Comparison of ENCODE assay signal across 14 cellular contexts in the genomic region with DNA sequence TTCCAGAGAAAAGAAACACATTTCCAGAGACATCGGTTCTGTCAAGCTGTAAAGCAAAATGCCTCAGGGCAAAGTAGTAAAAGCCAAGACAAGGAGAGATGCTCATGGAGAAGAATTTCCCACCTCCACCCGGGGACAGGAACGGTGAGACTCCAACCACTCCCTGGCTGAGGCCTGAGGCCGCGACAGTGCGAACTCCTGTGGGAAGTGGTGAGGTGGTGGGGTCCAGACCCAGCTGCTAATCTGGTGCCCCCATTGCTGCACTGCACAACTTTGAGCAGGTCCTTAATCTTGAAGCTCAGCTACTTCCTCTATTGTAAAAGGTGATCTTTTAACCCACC.
DNase-seq lines count a peak whose midpoint lies in the region; ATAC-seq, FAIRE-seq and TF ChIP-seq lines count a peak whose summit lies in the region.
"Had no signal": no experiment of that assay in that cellular context is flagged by ENCODE, and none has a peak within 500 bp of the region (broad histone marks: within the 10 kb centered on the region; RNA-seq: fewer than 3 reads in every experiment).

No MANE protein-coding gene starts in this region.

- SMC1A ChIA-PET in GM12878 (lab: Charles Lee; ENCODE audit: uncharacterized antibody, unreplicated experiment): interaction anchor here (1.2 kb wide), 1 partner anchor 191 kb away, joined by 3 read pairs; no protein-coding TSS in a partner anchor

- H3K9me3 Mint-ChIP-seq in CD8-positive, alpha-beta T cell: no peaks in the 10 kb centered on the region
- H3K9me3 Mint-ChIP-seq: CD8-positive, alpha-beta memory T cell had no signal

- no peak overlapping the region for H3K4me3 ChIP-seq in ACC112 (ENCODE audit: low read depth, low read length)
- H3K4me3 ChIP-seq in GM12878: no peak overlapping the region
- no peak overlapping the region for H3K4me3 ChIP-seq in spleen
- no peak overlapping the region for H3K4me3 ChIP-seq in CD8-positive, alpha-beta T cell (ENCODE audit: low read depth, low read length)
- H3K4me3 ChIP-seq in MG63: no peak overlapping the region
- H3K4me3 ChIP-seq: GM23338 had no signal

- no peaks in the 10 kb centered on the region for H3K9me3 ChIP-seq in GM12878 (replicated peaks; ENCODE audit: control insufficient read depth, insufficient read depth, low read length)
- no peaks in the 10 kb centered on the region for H3K9me3 ChIP-seq in spleen
- no peaks in the 10 kb centered on the region for H3K9me3 ChIP-seq in CD8-positive, alpha-beta T cell (ENCODE audit: low read length)
- no peaks in the 10 kb centered on the region for H3K9me3 ChIP-seq in MG63

- no peak overlapping the region for H3K4me2 ChIP-seq in GM12878 (ENCODE audit: control insufficient read depth, insufficient read depth)
- H3K4me2 ChIP-seq: GM23338 had no signal

- TF ChIP-seq CTCF in GM12878 (IDR thresholded peaks at IDR 0.05 in 2 of 3, conservative IDR thresholded peaks at IDR 0.05 in 1 of 3; ENCODE audit: control insufficient read depth in 2 of 3, extremely low read depth in 1 of 3, insufficient read depth in 1 of 3, low read depth in 3 of 3, low read length in 3 of 3): no peak
- no peak for TF ChIP-seq CTCF in spleen (IDR thresholded peaks at IDR 0.05 in 8 of 11, conservative IDR thresholded peaks at IDR 0.05 in 3 of 11)
- no peak for TF ChIP-seq CTCF in CD8-positive, alpha-beta T cell (IDR thresholded peaks at IDR 0.05)

- BruUV-seq in GM12878 (replicated peaks; lab: Mats Ljungman, UMichigan): no TSS peak

- DNase-seq in NCI-H69 (lab: John Stamatoyannopoulos, UW) (peak; percentile 29), GM12878 (ENCODE audit: low read depth, low spot score) (no peak), spleen (peak; percentile 52), MG63 (no peak)
- no peak for DNase-seq in CD8-positive, alpha-beta T cell
- DNase-seq in activated CD8-positive, alpha-beta memory T cell treated with anti-CD3 and anti-CD28 coated beads, Interleukin-2, amount 50 U/mL, for 4 hours: no peak
- DNase-seq: CD8-positive, alpha-beta memory T cell; DMS53; H7 had no signal

- H3K79me2 ChIP-seq in ACC112 (ENCODE audit: control insufficient read depth, insufficient read depth, low read length, unreplicated experiment) (no peaks in the 10 kb centered on the region), GM12878 (ENCODE audit: control insufficient read depth, insufficient read depth, low read length) (no peaks in the 10 kb centered on the region)

- TF ChIP-seq EP300 in GM12878 (IDR thresholded peaks at IDR 0.05; ENCODE audit: borderline replicate concordance in 1 of 2, control insufficient read depth in 1 of 2, low read depth in 2 of 2, low read length in 2 of 2): no peak

- RAD21 ChIA-PET in GM12878 (lab: Charles Lee; ENCODE audit: unreplicated experiment): no interaction called here

- ATAC-seq in GM12878: peak; percentile 29
- ATAC-seq in CD8-positive, alpha-beta T cell: no peak
- no peak for ATAC-seq in HG02870 (IDR thresholded peaks at IDR 0.05; ENCODE audit: unreplicated experiment)
- ATAC-seq: GM23338 had no signal

- no peak overlapping the region for H3K27ac Mint-ChIP-seq in CD8-positive, alpha-beta T cell

- H3K4me1 ChIP-seq in ACC112 (ENCODE audit: control insufficient read depth, insufficient read depth, low read length, unreplicated experiment): peaks cover 44% of the 10 kb centered on the region
- no peaks in the 10 kb centered on the region for H3K4me1 ChIP-seq in GM12878 (ENCODE audit: control insufficient read depth, insufficient read depth, low read length)
- H3K4me1 ChIP-seq in spleen: peaks cover 0 to 13% (median 9%) of the 10 kb centered on the region in 6 donors
- peaks cover 7% of the 10 kb centered on the region for H3K4me1 ChIP-seq in CD8-positive, alpha-beta T cell (ENCODE audit: insufficient read depth, low read length)

- POLR2A ChIA-PET in GM12878 (lab: Charles Lee): no interaction called here
- POLR2A ChIA-PET in CD8-positive, alpha-beta T cell (lab: Charles Lee): no interaction called here

- no peaks in the 10 kb centered on the region for H4K20me1 ChIP-seq in GM12878 (ENCODE audit: control insufficient read depth, insufficient read depth)

- no peak overlapping the region for H3K4me3 Mint-ChIP-seq in CD8-positive, alpha-beta T cell
- H3K4me3 Mint-ChIP-seq: CD14-positive monocyte; CD8-positive, alpha-beta memory T cell; GM23338 had no signal

- CTCF ChIA-PET in GM12878 (lab: Yijun Ruan, JAX): interaction anchor here (0.7 to 1.6 kb wide), 4 partner anchors 8 to 198 kb away, joined by 3 to 5 read pairs (median 4); no protein-coding TSS in a partner anchor
- CTCF ChIA-PET in CD8-positive, alpha-beta T cell (lab: Charles Lee): no interaction called here

- in situ Hi-C loops in GM12878 (cut with MboI): no loop called here

- no peak for TF ChIP-seq POLR2A in GM12878 (IDR thresholded peaks at IDR 0.05; ENCODE audit: low read depth, low read length)
- TF ChIP-seq POLR2A in spleen (IDR thresholded peaks at IDR 0.05): no peak

- WGBS in GM12878 (ENCODE audit: insufficient coverage, insufficient replicate concordance, low lambda C conversion rate, missing lambda C conversion rate): 72% methylated on average over 6 of the region's 6 CpGs
- WGBS in spleen, 5 donors: 50 to 67% (median 58%) methylated on average over 6 of the region's 6 CpGs

- no peak for FAIRE-seq in GM12878 (lab: Jason Lieb, UNC)
- FAIRE-seq: GM18507 had no signal

- TF ChIP-seq RAD21 in GM12878 (IDR thresholded peaks at IDR 0.05; ENCODE audit: insufficient read depth, low read depth, low read length): no peak

- no peaks in the 10 kb centered on the region for H3K27me3 ChIP-seq in ACC112 (ENCODE audit: insufficient read depth, low read length)
- no peaks in the 10 kb centered on the region; a peak in 2 of 4 replicates for H3K27me3 ChIP-seq in GM12878 (replicated peaks in 1 of 2; ENCODE audit: control insufficient read depth in 2 of 2, insufficient read depth in 2 of 2, low read length in 1 of 2)
- H3K27me3 ChIP-seq in spleen (replicated peaks in 1 of 7): no peaks in the 10 kb centered on the region
- no peaks in the 10 kb centered on the region for H3K27me3 ChIP-seq in CD8-positive, alpha-beta T cell (ENCODE audit: insufficient read depth, low read length)
- H3K27me3 ChIP-seq in MG63: no peaks in the 10 kb centered on the region

- peak overlapping the region; percentile 87 for H3K27ac ChIP-seq in ACC112 (ENCODE audit: low read depth, low read length)
- no peak overlapping the region for H3K27ac ChIP-seq in GM12878 (ENCODE audit: control insufficient read depth, insufficient read depth)
- H3K27ac ChIP-seq in spleen: no peak overlapping the region
- H3K27ac ChIP-seq in CD8-positive, alpha-beta T cell (ENCODE audit: low read depth, low read length): no peak overlapping the region

- intact Hi-C loops in GM12878 (cut with micrococcal nuclease; ENCODE audit: unreplicated experiment): no loop called here
- intact Hi-C loops in spleen (cut with DNase I; ENCODE audit: low total_unique reads): no loop called here
- intact Hi-C loops in CD8-positive, alpha-beta T cell (cut with DNase I, micrococcal nuclease): no loop called here

- H3K4me1 Mint-ChIP-seq in CD8-positive, alpha-beta T cell (ENCODE audit: low read depth): peaks cover 7% of the 10 kb centered on the region

- H2AFZ ChIP-seq in ACC112 (ENCODE audit: low read length, unreplicated experiment) (no peak overlapping the region), GM12878 (ENCODE audit: control insufficient read depth, low read depth, low read length) (no peak overlapping the region)
- H2AFZ ChIP-seq: GM23338 had no signal

- no peaks in the 10 kb centered on the region for H3K36me3 Mint-ChIP-seq in CD8-positive, alpha-beta T cell
- H3K36me3 Mint-ChIP-seq: CD14-positive monocyte; CD8-positive, alpha-beta memory T cell had no signal

- H3K9ac ChIP-seq in GM12878 (ENCODE audit: control insufficient read depth, insufficient read depth, low read length): no peak overlapping the region

- H3K36me3 ChIP-seq in ACC112 (ENCODE audit: insufficient read depth, low read length) (no peaks in the 10 kb centered on the region), GM12878 (ENCODE audit: control insufficient read depth in 2 of 2, insufficient read depth in 2 of 2, low read length in 1 of 2) (no peaks in the 10 kb centered on the region), spleen (no peaks in the 10 kb centered on the region), MG63 (no peaks in the 10 kb centered on the region)
- H3K36me3 ChIP-seq in CD8-positive, alpha-beta T cell (ENCODE audit: insufficient read depth, low read length): no peaks in the 10 kb centered on the region

- peaks cover 13% of the 10 kb centered on the region for H3K27me3 Mint-ChIP-seq in CD8-positive, alpha-beta T cell (ENCODE audit: low read depth)

TF ChIP-seq in GM12878, 131 proteins besides CTCF, POLR2A, EP300 and RAD21 (continues in another document):
- TF ChIP-seq ZNF592 (IDR thresholded peaks at IDR 0.05): no peak
- no peak for TF ChIP-seq ZNF274 (IDR thresholded peaks at IDR 0.05; ENCODE audit: insufficient read depth, insufficient read length)
- no peak for TF ChIP-seq PAX5 (IDR thresholded peaks at IDR 0.05; ENCODE audit: borderline replicate concordance, low read depth, low read length)
- no peak for TF ChIP-seq ESRRA (IDR thresholded peaks at IDR 0.05; ENCODE audit: low read length)

Comparison
In these comparisons a context has a peak if more than half of its experiments do, and no peak if none do; other contexts are left out.
1. DNase-seq: peak in NCI-H69 (single experiment) and spleen (single experiment); none in GM12878 (single experiment), CD8-positive, alpha-beta T cell (0 of 7), MG63 (single experiment) and activated CD8-positive, alpha-beta memory T cell treated with anti-CD3 and anti-CD28 coated beads, Interleukin-2, amount 50 U/mL, for 4 hours (single experiment).